In the genomic region with DNA sequence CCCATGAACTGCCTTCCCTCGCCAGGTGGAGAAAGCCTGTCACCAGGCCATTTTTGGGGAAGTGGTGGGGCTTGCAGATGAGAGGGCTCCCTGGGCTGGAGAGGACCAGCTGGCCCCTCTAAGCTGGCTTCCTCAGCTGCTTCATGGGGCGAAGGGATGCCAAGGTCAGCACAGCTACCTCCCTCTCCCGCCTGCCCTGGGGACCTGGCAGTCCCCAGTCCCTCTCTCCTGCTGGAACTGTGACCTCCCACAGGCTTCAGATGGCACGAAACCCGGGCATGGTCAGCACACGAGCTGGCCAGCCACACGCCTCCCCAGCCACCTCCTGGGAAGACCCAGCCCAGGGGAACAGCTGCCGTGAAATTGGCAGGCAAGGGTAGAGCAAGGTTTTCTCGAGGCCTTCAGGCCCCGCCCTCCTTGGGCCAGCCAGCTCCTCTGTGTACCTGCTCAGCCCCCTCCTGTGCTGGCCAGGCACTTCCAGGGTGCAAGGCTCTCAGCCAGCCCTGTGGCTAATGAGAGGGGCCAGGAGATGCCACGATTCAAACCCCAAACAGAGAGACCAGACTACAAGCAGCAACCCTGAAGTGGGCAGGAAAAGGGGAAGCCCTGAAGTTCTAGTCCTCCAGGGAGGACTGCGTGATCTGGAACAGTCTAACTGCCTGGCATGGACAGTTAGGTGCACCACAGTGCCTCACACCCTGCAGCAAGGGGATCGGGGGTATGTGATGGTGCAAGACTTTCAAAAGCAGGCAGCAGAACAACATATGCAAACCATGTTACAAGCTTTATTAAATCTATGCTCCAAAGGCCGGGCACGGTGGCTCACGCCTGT, we compare ENCODE assay signal across 20 cellular contexts. TPM values are rescaled to one million over a fixed set of nuclear protein-coding genes. Genes with fewer than 3 reads are reported as not detected.
DNase-seq lines count a peak whose midpoint lies in the region; ATAC-seq and TF ChIP-seq lines count a peak whose summit lies in the region.
"Had no signal": no experiment of that assay in that cellular context is flagged by ENCODE, and none has a peak within 500 bp of the region (broad histone marks: within the 10 kb centered on the region; RNA-seq: fewer than 3 reads in every experiment).

No MANE protein-coding gene starts in this region.

- no peaks in the 10 kb centered on the region for H3K79me2 ChIP-seq in osteoblast (ENCODE audit: insufficient read depth, low read length)

- CTCF ChIA-PET in HEK293 (lab: Yijun Ruan, JAX) = interaction anchor here (0.7 to 1.0 kb wide), 3 partner anchors 34 to 245 kb away, joined by 3 to 4 read pairs (median 3); no protein-coding TSS in a partner anchor

- H3K27ac ChIP-seq in HEK293 (ENCODE audit: extremely low read depth, low read depth, low read length) (no peak overlapping the region), body of pancreas (peak overlapping the region in 2 of 4 donors; percentile 2 to 57), osteoblast (ENCODE audit: low read depth, low read length) (no peak overlapping the region), esophagus squamous epithelium (no peak overlapping the region)
- H3K27ac ChIP-seq: prostate gland had no signal

- H3K36me3 ChIP-seq in HEK293 (ENCODE audit: control insufficient read depth in 2 of 2, insufficient read depth in 1 of 2, low read length in 2 of 2) = no peaks in the 10 kb centered on the region
- no peaks in the 10 kb centered on the region for H3K36me3 ChIP-seq in body of pancreas (replicated peaks in 1 of 2; ENCODE audit: insufficient read depth in 1 of 2, low read depth in 2 of 2)
- no peaks in the 10 kb centered on the region for H3K36me3 ChIP-seq in osteoblast (ENCODE audit: insufficient read depth, low read length)
- H3K36me3 ChIP-seq in esophagus squamous epithelium = no peaks in the 10 kb centered on the region
- H3K36me3 ChIP-seq: prostate gland had no signal

- H3K27me3 ChIP-seq in body of pancreas (no peaks in the 10 kb centered on the region), osteoblast (ENCODE audit: insufficient read depth, low read length) (no peaks in the 10 kb centered on the region), esophagus squamous epithelium (no peaks in the 10 kb centered on the region)

- no peak overlapping the region for H3K4me2 ChIP-seq in osteoblast (ENCODE audit: insufficient read depth, low read length)

- DNase-seq in NCI-H2196 treated with DMSO at 0.1 percent for 48 hours (lab: John Stamatoyannopoulos, UW; ENCODE audit: unreplicated experiment) (peak; percentile 26), body of pancreas (peak; percentile 69 to 89 (median 86)), osteoblast (ENCODE audit: insufficient read length, low spot score, missing footprints) (peak; percentile 83), globus pallidus (ENCODE audit: low spot score) (no peak), esophagus squamous epithelium (lab: John Stamatoyannopoulos, UW) (no peak)
- DNase-seq: activated CD4-positive, alpha-beta T cell treated with anti-CD3 and anti-CD28 coated beads, Interleukin-2, amount 10 ng/mL, durations not matched to agents 24 days and 14 days; activated CD8-positive, alpha-beta memory T cell treated with anti-CD3 and anti-CD28 coated beads, Interleukin-2, amount 10 ng/mL, durations not matched to agents 7 days and 5 days; activated naive CD8-positive, alpha-beta T cell treated with anti-CD3 and anti-CD28 coated beads, Interleukin-2, amount 10 ng/mL, durations not matched to agents 7 days and 5 days; AML-193; effector CD8-positive, alpha-beta T cell; immature natural killer cell; mucosa of descending colon; NCI-H1694 treated with DMSO at 0.1 percent for 48 hours; NCI-H2227 treated with DMSO at 0.1 percent for 48 hours; SIG-M5 had no signal

- H3K4me1 ChIP-seq in HEK293 (ENCODE audit: control insufficient read depth, insufficient read depth, low read length) (no peaks in the 10 kb centered on the region), body of pancreas (peaks cover 7% of the 10 kb centered on the region), osteoblast (ENCODE audit: insufficient read depth, low read length) (peaks cover 2% of the 10 kb centered on the region), esophagus squamous epithelium (no peaks in the 10 kb centered on the region)
- H3K4me1 ChIP-seq: prostate gland had no signal

- TF ChIP-seq CTCF in HEK293 (tag by site-specific recombination; IDR thresholded peaks at IDR 0.05) (no peak), body of pancreas (IDR thresholded peaks at IDR 0.05) (no peak), osteoblast (IDR thresholded peaks at IDR 0.05; ENCODE audit: extremely low read depth, low read depth, low read length) (no peak), esophagus squamous epithelium (IDR thresholded peaks at IDR 0.05) (no peak)

- ATAC-seq in body of pancreas (peak; percentile 85), GM21360 (IDR thresholded peaks at IDR 0.05; ENCODE audit: unreplicated experiment) (no peak)
- ATAC-seq: activated CD8-positive, alpha-beta memory T cell treated with anti-CD3 and anti-CD28 coated beads, Interleukin-2, amount 10 ng/mL, durations not matched to agents 7 days and 5 days; HCT116; mucosa of descending colon had no signal

- H4K20me1 ChIP-seq in osteoblast (ENCODE audit: insufficient read depth, low read length) = peaks cover 20% of the 10 kb centered on the region

- no peak overlapping the region for H3K4me3 ChIP-seq in HEK293 (ENCODE audit: low read depth, low read length)
- H3K4me3 ChIP-seq in body of pancreas = no peak overlapping the region
- H3K4me3 ChIP-seq in osteoblast (ENCODE audit: insufficient read depth, low read length) = no peak overlapping the region
- no peak overlapping the region for H3K4me3 ChIP-seq in esophagus squamous epithelium
- H3K4me3 ChIP-seq: mucosa of descending colon, prostate gland had no signal

- TF ChIP-seq POLR2A in body of pancreas (IDR thresholded peaks at IDR 0.05) (no peak), esophagus squamous epithelium (IDR thresholded peaks at IDR 0.05) (no peak)

- 38 to 52% methylated on average over 6 to 16 of the region's 16 CpGs for WGBS in body of pancreas, 2 donors
- 80 to 83% methylated on average over 2 to 6 of the region's 16 CpGs for WGBS in esophagus squamous epithelium, 2 donors

- no peak overlapping the region for H2AFZ ChIP-seq in osteoblast (ENCODE audit: low read length)

- POLR2A ChIA-PET in HEK293 (lab: Yijun Ruan, JAX) = no interaction called here

- H3K9me3 ChIP-seq in HEK293 (ENCODE audit: control insufficient read depth, insufficient read depth, low read depth, low read length) (no peaks in the 10 kb centered on the region), body of pancreas (no peaks in the 10 kb centered on the region), osteoblast (ENCODE audit: low read depth, low read length) (no peaks in the 10 kb centered on the region), esophagus squamous epithelium (no peaks in the 10 kb centered on the region)
- H3K9me3 ChIP-seq: mucosa of descending colon, prostate gland had no signal

- intact Hi-C loops in body of pancreas (cut with DNase I) = no loop called here
- intact Hi-C loops in esophagus squamous epithelium (cut with DNase I) = no loop called here

TF ChIP-seq in HEK293, 187 proteins besides CTCF, POLR2A, EP300 and RAD21:
- 0 out of 2 replicates have a peak, but pooled peaks have one; percentile 23 for TF ChIP-seq ZNF341 (tag by site-specific recombination; IDR thresholded peaks at IDR 0.05; ENCODE audit: low read depth)
- no peak for TF ChIP-seq ZNF274 (IDR thresholded peaks at IDR 0.05; ENCODE audit: low read length)
- no peak for TF ChIP-seq ZNF274 (tag by site-specific recombination; IDR thresholded peaks at IDR 0.05; ENCODE audit: borderline replicate concordance)
- no peak for TF ChIP-seq ZNF138 (tag by site-specific recombination; IDR thresholded peaks at IDR 0.05; ENCODE audit: borderline replicate concordance)

RNA-seq across cellular contexts. Expression of a gene that starts 12.9 kb away (rescaled TPM):
- total RNA-seq in body of pancreas (1 to 10 TPM; 2.1 to 3.6 TPM), osteoblast (16.3 and 18.0 TPM in 2 replicates), esophagus squamous epithelium (1 to 10 TPM in 1 of 4 donors, under 1 TPM in 2, not detected in 1; 0.40 to 2.9 (median 0.97) TPM)
- total RNA-seq: activated CD4-positive, alpha-beta T cell treated with anti-CD3 and anti-CD28 coated beads, Interleukin-2, amount 10 ng/mL, durations not matched to agents 24 days and 14 days; activated CD8-positive, alpha-beta memory T cell treated with anti-CD3 and anti-CD28 coated beads, Interleukin-2, amount 10 ng/mL, durations not matched to agents 7 days and 5 days; T-helper 1 cell treated with Interleukin-12 subunit alpha and Interleukin-12 subunit beta and Interleukin-4 antibody, amounts not matched to agents 30 ng/mL and 1 ng/mL, for 36 hours had no signal

RNA-seq across cellular contexts. Expression of a gene that starts 26.1 kb away (rescaled TPM):
- total RNA-seq in body of pancreas (under 1 TPM; under 0.01 to 0.78 TPM), osteoblast (0.36 and 0.59 TPM in 2 replicates), esophagus squamous epithelium (1 to 10 TPM in 3 of 4 donors, under 1 TPM in 1; 0.61 to 2.9 (median 2.0) TPM)

Comparison
In these comparisons a context has a peak if more than half of its experiments do, and no peak if none do; other contexts are left out.
1. DNase-seq: peak in NCI-H2196 treated with DMSO at 0.1 percent for 48 hours (single experiment), body of pancreas (4 of 4) and osteoblast (single experiment); none in globus pallidus (single experiment) and esophagus squamous epithelium (single experiment).